36 cellular contexts compared by ENCODE assay signal in the genomic region with DNA sequence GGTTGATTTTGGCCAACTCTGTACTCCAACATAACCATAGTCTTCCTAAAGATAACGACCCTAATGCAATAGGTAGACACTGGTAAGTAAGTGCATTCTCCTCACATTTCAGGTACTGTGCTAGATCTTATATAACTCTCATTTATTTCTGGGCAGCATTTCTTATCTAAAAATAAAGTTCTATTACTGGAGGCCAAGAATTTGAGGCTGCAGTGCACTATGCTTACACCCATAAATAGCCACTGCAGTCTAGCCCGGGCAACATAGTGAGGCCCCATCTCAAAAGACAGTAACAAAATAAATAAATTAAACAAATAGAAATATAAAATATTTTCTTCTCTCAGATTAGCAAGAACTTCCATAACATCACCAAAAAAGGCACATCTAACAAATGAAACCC. TPM values are rescaled to one million over a fixed set of nuclear protein-coding genes. Genes with fewer than 3 reads are reported as not detected.
"Had no signal": no experiment of that assay in that cellular context is flagged by ENCODE, and none has a peak within 500 bp of the region (broad histone marks: within the 10 kb centered on the region; RNA-seq: fewer than 3 reads in every experiment).

No MANE protein-coding gene starts in this region.

- H3K9me3 ChIP-seq: body of pancreas, breast epithelium, Peyer's patch had no signal

- H3K9ac ChIP-seq: KMS-11 had no signal

- H3K4me3 ChIP-seq: body of pancreas, breast epithelium, Peyer's patch had no signal

- H3K27me3 ChIP-seq: body of pancreas, breast epithelium, Peyer's patch had no signal

- ATAC-seq: body of pancreas, PC-3, T-helper 17 cell had no signal

- H3K4me1 ChIP-seq: body of pancreas, breast epithelium, Peyer's patch had no signal

- DNase-seq: activated CD4-positive, alpha-beta T cell treated with anti-CD3 and anti-CD28 coated beads for 1 hour; activated CD4-positive, CD25-positive, alpha-beta regulatory T cell; activated CD8-positive, alpha-beta memory T cell treated with anti-CD3 and anti-CD28 coated beads for 24 hours; activated CD8-positive, alpha-beta memory T cell treated with anti-CD3 and anti-CD28 coated beads, Interleukin-2, amount 50 U/mL, for 48 hours; activated gamma-delta T cell; activated naive CD4-positive, alpha-beta T cell treated with Interleukin-2 at 50 U/mL for 16 hours; activated naive CD8-positive, alpha-beta T cell treated with anti-CD3 and anti-CD28 coated beads, Interleukin-2, amount 10 ng/mL, durations not matched to agents 7 days and 5 days; amygdala; body of pancreas; MM.1S; MV-4-11; NCI-H1092 treated with DMSO at 0.1 percent for 48 hours; NCI-H1417; NCI-H146; NCI-H2029 treated with DMSO at 0.1 percent for 48 hours; NCI-H2171; NCI-H510A; NCI-H526; NCI-H748 treated with DMSO at 0.1 percent for 48 hours; NK-92 treated with Interleukin-12 subunit alpha and Interleukin-12 subunit beta, amount 100 ng/mL, for 24 hours; PC-3; Peyer's patch; RPMI8226; SW 1271; T-helper 17 cell; T1000; WERI-Rb-1 had no signal

- H3K36me3 ChIP-seq: breast epithelium, Peyer's patch, WERI-Rb-1 had no signal

- H3K27ac Mint-ChIP-seq: activated naive CD4-positive, alpha-beta T cell treated with anti-CD3 and anti-CD28 coated beads, Interleukin-2, amount 50 U/mL, for 24 hours; activated naive CD8-positive, alpha-beta T cell treated with anti-CD3 and anti-CD28 coated beads, Interleukin-2, amount 10 ng/mL, durations not matched to agents 7 days and 5 days; T-helper 17 cell had no signal

- H3K36me3 Mint-ChIP-seq: activated CD8-positive, alpha-beta memory T cell treated with anti-CD3 and anti-CD28 coated beads, Interleukin-2, amount 10 ng/mL, durations not matched to agents 7 days and 5 days; activated naive CD4-positive, alpha-beta T cell treated with anti-CD3 and anti-CD28 coated beads, Interleukin-2, amount 50 U/mL, for 24 hours; activated naive CD8-positive, alpha-beta T cell treated with anti-CD3 and anti-CD28 coated beads, Interleukin-2, amount 10 ng/mL, durations not matched to agents 7 days and 5 days had no signal

- H3K9me3 Mint-ChIP-seq: activated CD4-positive, alpha-beta memory T cell treated with anti-CD3 and anti-CD28 coated beads, Interleukin-2, amount 10 ng/mL, durations not matched to agents 7 days and 5 days; activated naive CD4-positive, alpha-beta T cell treated with anti-CD3 and anti-CD28 coated beads, Interleukin-2, amount 50 U/mL, for 24 hours; activated naive CD8-positive, alpha-beta T cell treated with anti-CD3 and anti-CD28 coated beads, Interleukin-2, amount 10 ng/mL, durations not matched to agents 7 days and 5 days; activated T-helper 2 cell treated with anti-CD3 and anti-CD28 coated beads, Interferon-gamma antibody, Interleukin-2, Interleukin-4, amounts not matched to agents 10 μg/mL and 5 μg/mL and 100 μg/mL, durations not matched to agents 14 hours and 24 hours and 36 hours had no signal

- H3K27ac ChIP-seq: body of pancreas, breast epithelium, KMS-11, Peyer's patch, WERI-Rb-1 had no signal

- H3K4me3 Mint-ChIP-seq: activated CD4-positive, alpha-beta memory T cell treated with anti-CD3 and anti-CD28 coated beads, Interleukin-2, amount 10 ng/mL, durations not matched to agents 7 days and 5 days; activated CD8-positive, alpha-beta memory T cell treated with anti-CD3 and anti-CD28 coated beads, Interleukin-2, amount 10 ng/mL, durations not matched to agents 7 days and 5 days; activated naive CD4-positive, alpha-beta T cell treated with anti-CD3 and anti-CD28 coated beads, Interleukin-2, amount 50 U/mL, for 24 hours; activated naive CD8-positive, alpha-beta T cell treated with anti-CD3 and anti-CD28 coated beads, Interleukin-2, amount 10 ng/mL, durations not matched to agents 7 days and 5 days; T-helper 17 cell had no signal

RNA-seq across cellular contexts. Expression of a gene that starts 12.7 kb away (rescaled TPM):
- total RNA-seq: activated CD4-positive, alpha-beta memory T cell treated with anti-CD3 and anti-CD28 coated beads, Interleukin-2, amount 10 ng/mL, durations not matched to agents 7 days and 5 days; activated CD8-positive, alpha-beta memory T cell treated with anti-CD3 and anti-CD28 coated beads, Interleukin-2, amount 10 ng/mL, durations not matched to agents 7 days and 5 days; activated naive CD8-positive, alpha-beta T cell treated with anti-CD3 and anti-CD28 coated beads, Interleukin-2, amount 10 ng/mL, durations not matched to agents 7 days and 5 days; activated T-helper 2 cell treated with anti-CD3 and anti-CD28 coated beads, Interferon-gamma antibody, Interleukin-2, Interleukin-4, amounts not matched to agents 10 μg/mL and 5 μg/mL and 100 μg/mL, durations not matched to agents 14 hours and 24 hours and 36 hours; astrocyte; body of pancreas; LHCN-M2; PC-3; Peyer's patch; T-helper 17 cell had no signal
- polyA plus RNA-seq: adipose tissue had no signal
